ENCODE assay signal across 19 cellular contexts in the genomic region with DNA sequence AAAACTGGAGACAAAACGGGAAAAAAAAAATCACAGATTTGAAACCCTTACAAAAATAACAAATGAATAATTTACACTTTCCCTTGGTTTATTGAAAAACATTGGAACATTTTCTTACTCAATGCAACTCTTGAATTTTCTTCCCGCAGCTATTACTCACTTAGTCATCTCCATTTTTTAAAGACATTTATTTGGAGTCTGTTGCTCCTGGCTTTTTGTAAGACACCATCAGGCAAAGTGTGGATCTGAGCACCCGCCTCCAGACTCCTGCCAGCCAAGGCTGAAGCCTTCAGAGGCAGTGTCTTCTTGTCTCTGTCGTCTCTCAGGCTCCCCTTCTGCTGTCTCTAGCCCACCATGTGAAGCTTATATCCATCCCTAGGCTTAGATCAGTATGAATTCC. TPM values are rescaled to one million over a fixed set of nuclear protein-coding genes. Genes with fewer than 3 reads are reported as not detected.
DNase-seq lines count a peak whose midpoint lies in the region; ATAC-seq and TF ChIP-seq lines count a peak whose summit lies in the region.
"Had no signal": no experiment of that assay in that cellular context is flagged by ENCODE, and none has a peak within 500 bp of the region (broad histone marks: within the 10 kb centered on the region; RNA-seq: fewer than 3 reads in every experiment).

No MANE protein-coding gene starts in this region.

- H3K9me1 ChIP-seq in IMR-90 (ENCODE audit: insufficient read depth, low read length), result peaks cover 5% of the 10 kb centered on the region

- BruUV-seq in IMR-90 (replicated peaks; lab: Mats Ljungman, UMichigan), result no TSS peak

- H3K27ac ChIP-seq in IMR-90 (ENCODE audit: insufficient read depth, low read length) (no peak overlapping the region), smooth muscle cell (ENCODE audit: low read depth) (no peak overlapping the region)
- H3K27ac ChIP-seq: HL-60 had no signal

- no peak for ATAC-seq in IMR-90 (ENCODE audit: low read depth)
- no peak for ATAC-seq in GM19397 (IDR thresholded peaks at IDR 0.05; ENCODE audit: unreplicated experiment)
- ATAC-seq in GM21367 (IDR thresholded peaks at IDR 0.05; ENCODE audit: unreplicated experiment), result no peak
- ATAC-seq: Panc1 had no signal

- H3K18ac ChIP-seq in IMR-90 (ENCODE audit: low read depth, low read length), result peak overlapping the region; percentile 45; the same call in 1 of the 2 replicates

- no peak overlapping the region for H4K8ac ChIP-seq in IMR-90 (ENCODE audit: low read depth in 2 of 2, low read length in 2 of 2)

- H3K4ac ChIP-seq in IMR-90 (ENCODE audit: low read depth, low read length), result no peak overlapping the region

- H3K9ac ChIP-seq in IMR-90 (ENCODE audit: low read depth, low read length), result no peak overlapping the region
- H3K9ac ChIP-seq in smooth muscle cell (ENCODE audit: low read depth), result no peak overlapping the region

- H4K20me1 ChIP-seq in IMR-90 (ENCODE audit: insufficient read depth, low read length), result peaks cover 3% of the 10 kb centered on the region; the same call in 1 of the 2 replicates
- no peaks in the 10 kb centered on the region for H4K20me1 ChIP-seq in smooth muscle cell (ENCODE audit: low read depth)

- H3K9me3 ChIP-seq in IMR-90 (ENCODE audit: control insufficient read depth, insufficient read depth, low read length) (no peaks in the 10 kb centered on the region; the same call in 1 of the 2 replicates), smooth muscle cell (replicated peaks; ENCODE audit: low read depth) (no peaks in the 10 kb centered on the region)
- H3K9me3 ChIP-seq: BE2C had no signal

- H3K4me1 ChIP-seq in IMR-90 (ENCODE audit: control insufficient read depth, insufficient read depth, low read length), result peaks cover 10% of the 10 kb centered on the region
- peaks cover 4% of the 10 kb centered on the region for H3K4me1 ChIP-seq in smooth muscle cell (ENCODE audit: low read depth)

- H3K27me3 ChIP-seq in IMR-90 (ENCODE audit: control insufficient read depth, insufficient read depth, low read length) (no peaks in the 10 kb centered on the region), smooth muscle cell (ENCODE audit: low read depth) (no peaks in the 10 kb centered on the region)
- H3K27me3 ChIP-seq: BE2C had no signal

- 52% methylated on average over 3 of the region's 4 CpGs; no CpG with 5 or more reads in 1 of the 2 experiments for WGBS in IMR-90 (ENCODE audit: extremely low coverage in 2 of 2, insufficient read length in 1 of 2), 2 experiments
- WGBS in smooth muscle cell (ENCODE audit: low lambda C conversion rate), result 58% methylated on average over 4 of the region's 4 CpGs

- peak overlapping the region; percentile 61 for H2AFZ ChIP-seq in IMR-90 (replicated peaks; ENCODE audit: low read length, poor library complexity)
- H2AFZ ChIP-seq in smooth muscle cell (ENCODE audit: low read depth), result peak overlapping the region; percentile 45

- no peak overlapping the region for H2BK5ac ChIP-seq in IMR-90 (ENCODE audit: low read depth, low read length, poor library complexity, severe bottlenecking)

- dilution Hi-C loops in IMR-90 (cut with HindIII; ENCODE audit: low sequenced_read_pairs, unreplicated experiment), result no loop called here

- no peaks in the 10 kb centered on the region for H3K79me1 ChIP-seq in IMR-90 (ENCODE audit: low read depth in 1 of 2, low read length in 2 of 2)

- H3K4me3 ChIP-seq in IMR-90 (ENCODE audit: insufficient read depth, low read depth, low read length), result no peak overlapping the region
- no peak overlapping the region for H3K4me3 ChIP-seq in fibroblast of the aortic adventitia (ENCODE audit: low read depth, low read length)
- H3K4me3 ChIP-seq in smooth muscle cell, result no peak overlapping the region

- no peak for TF ChIP-seq CTCF in IMR-90 (conservative IDR thresholded peaks at IDR 0.05; ENCODE audit: low read depth, low read length)
- no peak for TF ChIP-seq CTCF in fibroblast of the aortic adventitia (IDR thresholded peaks at IDR 0.05; ENCODE audit: insufficient read depth, low read length)
- TF ChIP-seq CTCF in smooth muscle cell (IDR thresholded peaks at IDR 0.05; ENCODE audit: borderline replicate concordance, insufficient read depth, poor library complexity, severe bottlenecking), result no peak
- TF ChIP-seq CTCF in GM13976 (IDR thresholded peaks at IDR 0.05; ENCODE audit: borderline replicate concordance, control extremely low read depth, extremely low read depth, insufficient read depth, missing control alignments), result no peak

- no peak overlapping the region for H4K5ac ChIP-seq in IMR-90 (ENCODE audit: low read depth, low read length)

- TF ChIP-seq RAD21 in IMR-90 (IDR thresholded peaks at IDR 0.05; ENCODE audit: low read length), result no peak

- intact Hi-C loops in IMR-90 (cut with micrococcal nuclease), result no loop called here

- TF ChIP-seq POLR2A in IMR-90 (IDR thresholded peaks at IDR 0.05; ENCODE audit: low read depth, low read length), result no peak

- DNase-seq in AG20443 (ENCODE audit: low spot score) (peak; percentile 65), IMR-90 (no peak), fibroblast of the aortic adventitia (ENCODE audit: low read depth) (peak; percentile 70), smooth muscle cell (lab: John Stamatoyannopoulos, UW; ENCODE audit: unreplicated experiment) (no peak), cortex of kidney (lab: John Stamatoyannopoulos, UW) (no peak), GM13976 (ENCODE audit: low spot score) (no peak)
- DNase-seq: BE2C; CD4-positive, alpha-beta T cell; H7; NCI-H1436; NCI-H2029 treated with DMSO at 0.1 percent for 48 hours; NCI-H2171 treated with DMSO at 0.1 percent for 48 hours; NCI-H510A; NCI-H774; SW 1271 had no signal

- H3K36me3 ChIP-seq in IMR-90 (ENCODE audit: control insufficient read depth, insufficient read depth, low read length) (no peaks in the 10 kb centered on the region), smooth muscle cell (ENCODE audit: low read depth) (no peaks in the 10 kb centered on the region)
- H3K36me3 ChIP-seq: BE2C had no signal

- in situ Hi-C loops in IMR-90 (cut with MboI; ENCODE audit: low sequenced_read_pairs), result no loop called here
- in situ Hi-C loops in GM13976 (cut with MboI; ENCODE audit: low sequenced_read_pairs, unreplicated experiment), result no loop called here

- H3K56ac ChIP-seq in IMR-90 (ENCODE audit: extremely low read depth, insufficient read depth, low read length), result no peak overlapping the region

- no peaks in the 10 kb centered on the region for H3K79me2 ChIP-seq in smooth muscle cell (ENCODE audit: low read depth)

- no peak overlapping the region for H3K23ac ChIP-seq in IMR-90 (ENCODE audit: low read depth, low read length)

- H2AK5ac ChIP-seq in IMR-90 (ENCODE audit: low read depth, low read length), result no peak overlapping the region

- H2BK20ac ChIP-seq in IMR-90 (ENCODE audit: low read depth, low read length), result peak overlapping the region; percentile 59; the same call in 1 of the 2 replicates

- CTCF ChIA-PET in IMR-90 (lab: Yijun Ruan, JAX), result interaction anchor here (0.5 to 1.5 kb wide), 3 partner anchors 56 to 1467 kb away, joined by 3 read pairs; no protein-coding TSS in a partner anchor

- H3F3A ChIP-seq in smooth muscle cell (ENCODE audit: low read depth), result peaks cover 4% of the 10 kb centered on the region

- H2BK15ac ChIP-seq in IMR-90 (ENCODE audit: low read depth, low read length), result peak overlapping the region; percentile 65; the same call in 1 of the 3 replicates

- no peak overlapping the region; the same call in 1 of the 2 replicates for H4K91ac ChIP-seq in IMR-90 (ENCODE audit: insufficient read depth, low read depth, low read length)

- H2AK9ac ChIP-seq in IMR-90 (replicated peaks; ENCODE audit: low read depth, low read length, poor library complexity), result no peak overlapping the region

- H3K14ac ChIP-seq in IMR-90 (replicated peaks; ENCODE audit: low read depth, low read length), result 0 out of 2 replicates have a peak overlapping the region, but pooled peaks have one; percentile 45

- POLR2A ChIA-PET in IMR-90 (lab: Charles Lee; ENCODE audit: unreplicated experiment), result no interaction called here

- no peak overlapping the region for H3K4me2 ChIP-seq in IMR-90 (ENCODE audit: low read depth, low read length)
- no peak overlapping the region for H3K4me2 ChIP-seq in smooth muscle cell

- peak overlapping the region; percentile 20; the same call in 1 of the 2 replicates for H2BK120ac ChIP-seq in IMR-90 (ENCODE audit: low read depth, low read length)

TF ChIP-seq in IMR-90, 13 proteins besides CTCF, POLR2A, EP300 and RAD21:
- TF ChIP-seq FOS (IDR thresholded peaks at IDR 0.05; ENCODE audit: low read depth, low read length), result no peak
- no peak for TF ChIP-seq CHD1 (IDR thresholded peaks at IDR 0.05; ENCODE audit: low read depth, low read length)
- no peak for TF ChIP-seq CEBPB (IDR thresholded peaks at IDR 0.05; ENCODE audit: low read depth, low read length)
- TF ChIP-seq MAZ (IDR thresholded peaks at IDR 0.05; ENCODE audit: borderline replicate concordance, low read depth, low read length), result no peak
TF ChIP-seq in IMR-90: peak in this region for 0.

RNA-seq across cellular contexts. Expression of gene TRIB2, which starts 46.2 kb away (rescaled TPM):
- 12.7 and 16.1 TPM in 2 replicates for total RNA-seq in IMR-90 (2012; rRNA removed)
- polyA plus RNA-seq in IMR-90 (2012; rRNA removed), result 10.7 and 12.0 TPM in 2 replicates
- 8.4 and 17.9 TPM in 2 replicates for polyA plus RNA-seq in IMR-90 (2012; cell fraction: cytosol; rRNA removed)
- polyA plus RNA-seq in IMR-90 (2012; cell fraction: nucleus; rRNA removed; ENCODE audit: low replicate concordance), result 30.1 and 46.8 TPM in 2 replicates
- total RNA-seq in fibroblast of the aortic adventitia (ENCODE audit: low replicate concordance), result 39.9 and 112 TPM in 2 replicates
- 31.5 and 47.0 TPM in 2 replicates for total RNA-seq in smooth muscle cell
- 26.0 and 31.1 TPM in 2 replicates for polyA plus RNA-seq in smooth muscle cell

Comparison
In these comparisons a context has a peak if more than half of its experiments do, and no peak if none do; other contexts are left out.
1. DNase-seq: peak in AG20443 (single experiment) and fibroblast of the aortic adventitia (single experiment); none in IMR-90 (single experiment), smooth muscle cell (single experiment), cortex of kidney (single experiment) and GM13976 (single experiment).